8 cellular contexts compared by ENCODE assay signal in genomic region chr17:51166987-51167931, GRCh38. TPM values are rescaled to one million over a fixed set of nuclear protein-coding genes. Genes with fewer than 3 reads are reported as not detected.
A peak's percentile ranks its signal among the peaks of the same experiment; 100 is the strongest.
DNase-seq lines count a peak whose midpoint lies in the region; ATAC-seq, FAIRE-seq and TF ChIP-seq lines count a peak whose summit lies in the region.

No MANE protein-coding gene starts in this region.

- H3K9me3 ChIP-seq in HUES48 (ENCODE audit: control insufficient read depth, insufficient read depth, low read length) (no peaks in the 10 kb centered on the region), cardiac muscle cell (ENCODE audit: low read depth) (no peaks in the 10 kb centered on the region)

- peak overlapping the region; percentile 95 for H3K9ac ChIP-seq in HUES48 (ENCODE audit: low read depth, low read length)

- H3K27me3 Mint-ChIP-seq in progenitor cell of endocrine pancreas: no peaks in the 10 kb centered on the region

- H3K4me1 ChIP-seq in HUES48 (ENCODE audit: control insufficient read depth, insufficient read depth, low read length) (peaks cover 6% of the 10 kb centered on the region; the same call in 1 of the 2 replicates), cardiac muscle cell (ENCODE audit: low read depth) (no peaks in the 10 kb centered on the region)

- H3K27ac ChIP-seq in HUES48 (ENCODE audit: low read depth, low read length) (peak overlapping the region; percentile 73), cardiac muscle cell (peak overlapping the region; percentile 80)

- DNase-seq in D721Med (ENCODE audit: insufficient read length, low spot score) (peak; percentile 65), SHP77 treated with DMSO at 0.1 percent for 48 hours (lab: John Stamatoyannopoulos, UW) (peak; percentile 20), cardiac muscle cell (ENCODE audit: low read depth in 1 of 2, low spot score in 1 of 2) (peak; percentile 55 to 75), progenitor cell of endocrine pancreas (ENCODE audit: low spot score, unreplicated experiment) (peak; percentile 66), urothelium cell line (ENCODE audit: low spot score) (peak; percentile 91)
- peak; percentile 29 to 57 (median 46) for DNase-seq in activated naive CD4-positive, alpha-beta T cell (lab: John Stamatoyannopoulos, UW)

- no peak for FAIRE-seq in D721Med (lab: Jason Lieb, UNC)
- FAIRE-seq in urothelium cell line (lab: Jason Lieb, UNC): no peak

- peaks cover 18% of the 10 kb centered on the region for H3K36me3 Mint-ChIP-seq in progenitor cell of endocrine pancreas (ENCODE audit: insufficient read depth)

- no peaks in the 10 kb centered on the region for H3K9me3 Mint-ChIP-seq in progenitor cell of endocrine pancreas (ENCODE audit: low read depth)

- peaks cover 58% of the 10 kb centered on the region for H3K36me3 ChIP-seq in HUES48 (ENCODE audit: control insufficient read depth, insufficient read depth, low read length)
- H3K36me3 ChIP-seq in cardiac muscle cell: peaks cover 21% of the 10 kb centered on the region

- H3K4me3 Mint-ChIP-seq in progenitor cell of endocrine pancreas (ENCODE audit: low read depth): peak overlapping the region; percentile 81

- H3K4me1 Mint-ChIP-seq in progenitor cell of endocrine pancreas (ENCODE audit: low read depth): peaks cover 13% of the 10 kb centered on the region

- peak overlapping the region; percentile 65 for H3K27ac Mint-ChIP-seq in progenitor cell of endocrine pancreas

- ATAC-seq in GM21423 (IDR thresholded peaks at IDR 0.05; ENCODE audit: unreplicated experiment): peak; percentile 42

- H3K27me3 ChIP-seq in HUES48 (ENCODE audit: control insufficient read depth, insufficient read depth, low read length): no peaks in the 10 kb centered on the region
- no peaks in the 10 kb centered on the region for H3K27me3 ChIP-seq in cardiac muscle cell

- H3K4me3 ChIP-seq in HUES48 (ENCODE audit: low read depth, low read length): peak overlapping the region; percentile 70
- H3K4me3 ChIP-seq in cardiac muscle cell: peak overlapping the region; percentile 78

- TF ChIP-seq CTCF in D721Med (IDR thresholded peaks at IDR 0.05; ENCODE audit: insufficient read depth, missing control alignments): peak; percentile 62
- peak; percentile 85 for TF ChIP-seq CTCF in cardiac muscle cell (IDR thresholded peaks at IDR 0.05; ENCODE audit: low read depth, low read length)
- TF ChIP-seq CTCF in progenitor cell of endocrine pancreas (IDR thresholded peaks at IDR 0.05; ENCODE audit: unreplicated experiment): peak; percentile 84

RNA-seq across cellular contexts. Expression of gene NME2, which starts 1.0 kb away (rescaled TPM):
- total RNA-seq in cardiac muscle cell (393 and 614 TPM in 2 replicates), progenitor cell of endocrine pancreas (318 and 358 TPM in 2 replicates)
- 363 and 585 TPM in 2 replicates for polyA plus RNA-seq in cardiac muscle cell

RNA-seq across cellular contexts. Expression of gene NME1, which starts 13.9 kb away (rescaled TPM):
- total RNA-seq in cardiac muscle cell: 58.9 and 104 TPM in 2 replicates
- polyA plus RNA-seq in cardiac muscle cell: 115 and 194 TPM in 2 replicates
- 96.5 and 106 TPM in 2 replicates for total RNA-seq in progenitor cell of endocrine pancreas

RNA-seq across cellular contexts. Expression of gene SPAG9, which starts 46.6 kb away (rescaled TPM):
- 24.5 and 66.2 TPM in 2 replicates for total RNA-seq in cardiac muscle cell
- polyA plus RNA-seq in cardiac muscle cell: 12.1 and 28.6 TPM in 2 replicates
- total RNA-seq in progenitor cell of endocrine pancreas: 55.4 and 59.8 TPM in 2 replicates

Comparison
In these comparisons a context has a peak if more than half of its experiments do, and no peak if none do; other contexts are left out.
1. Peak in every context shown above with its lines: DNase-seq, ATAC-seq, H3K4me3 ChIP-seq and H3K27ac ChIP-seq.
2. DNase-seq: peak in every context shown above with its lines; median percentile 91 in urothelium cell line; 66 in progenitor cell of endocrine pancreas; 65 in D721Med; 65 in cardiac muscle cell; 46 in activated naive CD4-positive, alpha-beta T cell; 20 in SHP77 treated with DMSO at 0.1 percent for 48 hours.